ENCODE assay signal across 23 cellular contexts in genomic region chr7:151179287-151179860, GRCh38. TPM values are rescaled to one million over a fixed set of nuclear protein-coding genes. Genes with fewer than 3 reads are reported as not detected.
A peak's percentile ranks its signal among the peaks of the same experiment; 100 is the strongest.
DNase-seq lines count a peak whose midpoint lies in the region; ATAC-seq and TF ChIP-seq lines count a peak whose summit lies in the region.
"Had no signal": no experiment of that assay in that cellular context is flagged by ENCODE, and none has a peak within 500 bp of the region (broad histone marks: within the 10 kb centered on the region; RNA-seq: fewer than 3 reads in every experiment).

No MANE protein-coding gene starts in this region.

- TF ChIP-seq CTCF in Panc1 (IDR thresholded peaks at IDR 0.05) (no peak), uterus (IDR thresholded peaks at IDR 0.05) (no peak)

- CTCF ChIA-PET in Panc1 (lab: Charles Lee), result no interaction called here

- DNase-seq in NCI-H1694 (lab: John Stamatoyannopoulos, UW), result peak; percentile 29
- no peak for DNase-seq in NCI-H1694 treated with DMSO at 0.1 percent for 48 hours (lab: John Stamatoyannopoulos, UW)
- DNase-seq in Panc1 (ENCODE audit: low read depth, low spot score), result no peak
- peak; percentile 57 for DNase-seq in posterior vena cava (ENCODE audit: low spot score)
- no peak for DNase-seq in stimulated activated naive CD4-positive, alpha-beta T cell (lab: John Stamatoyannopoulos, UW)
- DNase-seq in uterus, result no peak
- DNase-seq: COR-L47, DMS 273 treated with DMSO at 0.1 percent for 48 hours, DND-41, GOT3, NCI-H1105 treated with DMSO at 0.1 percent for 48 hours, NCI-H187, NCI-H2107, NCI-H226, NCI-H524, NCI-H82, PC-9 had no signal

- TF ChIP-seq POLR2A in uterus (IDR thresholded peaks at IDR 0.05), result no peak

- H3K36me3 ChIP-seq in Panc1 (ENCODE audit: control insufficient read depth, insufficient read depth, low read length) (no peaks in the 10 kb centered on the region), uterus (no peaks in the 10 kb centered on the region)

- POLR2A ChIA-PET in Panc1 (lab: Charles Lee), result no interaction called here

- H3K27me3 ChIP-seq in Panc1 (ENCODE audit: control insufficient read depth, insufficient read depth, low read length) (peaks cover 4% of the 10 kb centered on the region; the same call in 1 of the 2 replicates), uterus (no peaks in the 10 kb centered on the region)

- in situ Hi-C loops in Panc1 (cut with HindIII; ENCODE audit: low pct_unique_long_range_greater_than_20kb, low sequenced_read_pairs), result no loop called here

- intact Hi-C loops in Panc1 (cut with micrococcal nuclease; ENCODE audit: unreplicated experiment) (no loop called here), posterior vena cava (cut with DNase I) (no loop called here), uterus (cut with DNase I; ENCODE audit: low total_unique reads) (no loop called here)

- BruUV-seq in Panc1 (replicated peaks; lab: Mats Ljungman, UMichigan), result no TSS peak

- H3K4me1 ChIP-seq in Panc1 (ENCODE audit: control insufficient read depth, insufficient read depth, low read length) (no peaks in the 10 kb centered on the region), uterus (no peaks in the 10 kb centered on the region)

- H3K27ac ChIP-seq in Panc1 (ENCODE audit: low read length) (no peak overlapping the region), uterus (no peak overlapping the region)
- H3K27ac ChIP-seq: 22Rv1, PC-9 had no signal

- H3K9me3 ChIP-seq in Panc1 (ENCODE audit: control insufficient read depth, insufficient read depth, low read depth, low read length) (no peaks in the 10 kb centered on the region), uterus (no peaks in the 10 kb centered on the region)

- H3K4me3 ChIP-seq in Panc1 (ENCODE audit: low read depth in 2 of 2, low read length in 2 of 2), result no peak overlapping the region
- H3K4me3 ChIP-seq in uterus, result no peak overlapping the region
- H3K4me3 ChIP-seq: PC-9 had no signal

- ATAC-seq in Panc1, result peak; percentile 55
- peak; percentile 46 for ATAC-seq in esophagus mucosa
- ATAC-seq in HG03457 (IDR thresholded peaks at IDR 0.05; ENCODE audit: unreplicated experiment), result no peak

RNA-seq across cellular contexts. Expression of gene ASB10, which starts 7.7 kb away (rescaled TPM):
- not detected for total RNA-seq in Panc1 (2021; ENCODE audit: unreplicated experiment)
- polyA plus RNA-seq in Panc1 (2012; ENCODE audit: insufficient read length), result not detected
- not detected for total RNA-seq in esophagus mucosa
- not detected for total RNA-seq in posterior vena cava
- total RNA-seq in uterus, result not detected
- total RNA-seq: PC-9, SK-MEL-5 had no signal
- polyA plus RNA-seq: AG04450, CD14-positive monocyte had no signal

RNA-seq across cellular contexts. Expression of gene GBX1, which starts 11.9 kb away (rescaled TPM):
- not detected for total RNA-seq in Panc1 (2021; ENCODE audit: unreplicated experiment)
- not detected for polyA plus RNA-seq in Panc1 (2012; ENCODE audit: insufficient read length)
- not detected for total RNA-seq in esophagus mucosa
- total RNA-seq in posterior vena cava, result not detected
- under 1 TPM in 1 of 4 donors, not detected in 3; 0.41 TPM for total RNA-seq in uterus
- total RNA-seq: PC-9, SK-MEL-5 had no signal
- polyA plus RNA-seq: AG04450, CD14-positive monocyte had no signal

RNA-seq across cellular contexts. Expression of gene H2BK1, which starts 30.9 kb away (rescaled TPM):
- total RNA-seq in Panc1 (2021; ENCODE audit: unreplicated experiment) (not detected), esophagus mucosa (not detected), posterior vena cava (1 to 10 TPM in 1 of 2 donors, not detected in 1; 1.1 TPM), uterus (1 to 10 TPM in 1 of 4 donors, not detected in 3; 4.4 TPM)
- not detected for polyA plus RNA-seq in Panc1 (2012; ENCODE audit: insufficient read length)
- total RNA-seq: PC-9, SK-MEL-5 had no signal
- polyA plus RNA-seq: AG04450, CD14-positive monocyte had no signal

RNA-seq across cellular contexts. Expression of gene ABCF2, which starts 47.6 kb away (rescaled TPM):
- total RNA-seq in Panc1 (2021; ENCODE audit: unreplicated experiment) (64.4 TPM), esophagus mucosa (25.7 TPM), posterior vena cava (10 to 100 TPM; 24.4 to 27.4 TPM), uterus (10 to 100 TPM in 3 of 4 donors, 1 to 10 TPM in 1; 6.8 to 39.2 (median 37.7) TPM)
- 53.9 TPM for polyA plus RNA-seq in Panc1 (2012; ENCODE audit: insufficient read length)

RNA-seq across cellular contexts. Expression of gene CHPF2, which starts 52.9 kb away (rescaled TPM):
- total RNA-seq in Panc1 (2021; ENCODE audit: unreplicated experiment) (44.9 TPM), esophagus mucosa (10.9 TPM), posterior vena cava (10 to 100 TPM; 37.5 to 40.7 TPM), uterus (10 to 100 TPM; 18.5 to 32.6 (median 31.2) TPM)
- polyA plus RNA-seq in Panc1 (2012; ENCODE audit: insufficient read length), result 43.7 TPM

Comparison
In these comparisons a context has a peak if more than half of its experiments do, and no peak if none do; other contexts are left out.
1. DNase-seq: peak in NCI-H1694 (single experiment) and posterior vena cava (single experiment); none in NCI-H1694 treated with DMSO at 0.1 percent for 48 hours (single experiment), Panc1 (single experiment), stimulated activated naive CD4-positive, alpha-beta T cell (0 of 6) and uterus (0 of 2).